In the genomic region with DNA sequence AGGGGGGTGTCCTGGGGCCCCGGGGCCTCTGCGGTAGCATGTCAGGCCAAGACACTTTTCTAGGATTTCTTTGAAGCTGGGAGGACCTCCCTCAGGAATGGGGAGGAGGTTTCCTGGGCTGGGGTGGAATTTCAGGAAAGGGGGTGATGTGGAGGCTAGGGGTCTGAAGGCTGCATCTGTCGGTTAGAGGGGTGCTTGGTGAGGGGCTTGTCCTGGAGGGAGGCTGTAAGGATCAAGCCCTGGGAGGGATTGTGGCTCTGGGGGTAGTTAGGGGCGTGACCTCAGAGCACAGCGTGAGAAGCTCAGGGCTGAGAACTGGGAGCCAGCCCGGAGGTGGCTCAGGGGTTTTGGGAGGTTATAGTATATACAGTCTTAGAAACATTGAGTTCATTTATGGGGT, we compare ENCODE assay signal across 8 cellular contexts. TPM values are rescaled to one million over a fixed set of nuclear protein-coding genes. Genes with fewer than 3 reads are reported as not detected.
DNase-seq lines count a peak whose midpoint lies in the region; ATAC-seq and TF ChIP-seq lines count a peak whose summit lies in the region.

No MANE protein-coding gene starts in this region.

- no peaks in the 10 kb centered on the region for H4K20me1 ChIP-seq in mammary epithelial cell (ENCODE audit: insufficient read depth, low read length)

- no peaks in the 10 kb centered on the region for H3K27me3 ChIP-seq in right cardiac atrium (ENCODE audit: control insufficient read depth, insufficient read depth)
- no peaks in the 10 kb centered on the region for H3K27me3 ChIP-seq in mammary epithelial cell (ENCODE audit: insufficient read depth, low read length)
- H3K27me3 ChIP-seq in lung (ENCODE audit: control insufficient read depth, insufficient read depth): no peaks in the 10 kb centered on the region
- H3K27me3 ChIP-seq in uterus: no peaks in the 10 kb centered on the region

- WGBS in right cardiac atrium: 16% methylated on average over 6 of the region's 6 CpGs
- 53% methylated on average over 3 of the region's 6 CpGs for WGBS in mammary epithelial cell (ENCODE audit: low coverage, missing lambda C conversion rate)
- WGBS in lung, 2 donors: 14 to 18% methylated on average over 6 of the region's 6 CpGs

- no peak overlapping the region for H3K9ac ChIP-seq in mammary epithelial cell (ENCODE audit: insufficient read depth, low read length)

- dilution Hi-C loops in mammary epithelial cell (cut with HindIII; ENCODE audit: low sequenced_read_pairs): no loop called here

- peak overlapping the region; percentile 73 for H3K4me3 ChIP-seq in right cardiac atrium (ENCODE audit: low read length)
- peak overlapping the region in 2 of 3 experiments; percentile 1 to 49 for H3K4me3 ChIP-seq in mammary epithelial cell (replicated peaks in 1 of 3; ENCODE audit: insufficient read depth in 1 of 3, low read depth in 2 of 3, low read length in 3 of 3)
- H3K4me3 ChIP-seq in lung: no peak overlapping the region
- peak overlapping the region; percentile 72 to 73 for H3K4me3 ChIP-seq in uterus

- peaks cover 16% of the 10 kb centered on the region for H3K79me2 ChIP-seq in mammary epithelial cell (ENCODE audit: insufficient read depth, low read length)

- H3K4me2 ChIP-seq in mammary epithelial cell (ENCODE audit: insufficient read depth, low read depth, low read length): peak overlapping the region; percentile 51

- no peaks in the 10 kb centered on the region for H3K9me3 ChIP-seq in right cardiac atrium (ENCODE audit: control insufficient read depth, low read length)
- H3K9me3 ChIP-seq in mammary epithelial cell (replicated peaks; ENCODE audit: insufficient read depth, low read length): no peaks in the 10 kb centered on the region
- no peaks in the 10 kb centered on the region for H3K9me3 ChIP-seq in lung (ENCODE audit: control insufficient read depth in 2 of 2, insufficient read depth in 1 of 2, low read length in 1 of 2)
- no peaks in the 10 kb centered on the region for H3K9me3 ChIP-seq in uterus

- TF ChIP-seq CTCF in mammary epithelial cell (conservative IDR thresholded peaks at IDR 0.05 in 1 of 2, IDR thresholded peaks at IDR 0.05 in 1 of 2; ENCODE audit: extremely low read depth in 1 of 2, insufficient read depth in 1 of 2, low read depth in 1 of 2, low read length in 2 of 2): no peak
- TF ChIP-seq CTCF in lung (IDR thresholded peaks at IDR 0.05; ENCODE audit: control extremely low read depth, extremely low read depth): no peak
- no peak for TF ChIP-seq CTCF in uterus (IDR thresholded peaks at IDR 0.05)

- H3K4me1 ChIP-seq in right cardiac atrium (ENCODE audit: control insufficient read depth, insufficient read depth, low read length) (peaks cover 6% of the 10 kb centered on the region), mammary epithelial cell (ENCODE audit: insufficient read depth, low read length) (peaks cover 22% of the 10 kb centered on the region), lung (ENCODE audit: control insufficient read depth in 2 of 2, insufficient read depth in 2 of 2, low read length in 2 of 2) (peaks cover 5 to 7% of the 10 kb centered on the region in 2 donors), uterus (peaks cover 3 to 8% of the 10 kb centered on the region in 2 donors)

- DNase-seq in right cardiac atrium: peak; percentile 54 to 69 (median 58)
- no peak for DNase-seq in left cardiac atrium
- no peak for DNase-seq in mammary epithelial cell
- DNase-seq in lung (ENCODE audit: low spot score): no peak
- DNase-seq in uterus: peak in 1 of 2 donors; percentile 43
- no peak for DNase-seq in C1 segment of cervical spinal cord (lab: John Stamatoyannopoulos, UW)

- intact Hi-C loops in right cardiac atrium (cut with DNase I) (loop anchor here in 3 of 4 donors (5.0 to 10.0 kb wide), 2 partner anchors 46 to 54 kb away; a partner anchor contains a TSS), left cardiac atrium (cut with DNase I) (loop anchor here in 1 of 2 donors (2.0 kb wide), 1 partner anchor 48 kb away; a partner anchor contains a TSS), mammary epithelial cell (cut with micrococcal nuclease) (no loop called here), uterus (cut with DNase I; ENCODE audit: low total_unique reads) (no loop called here)

- ATAC-seq in right cardiac atrium: no peak
- no peak for ATAC-seq in left cardiac atrium
- no peak for ATAC-seq in lung (ENCODE audit: insufficient read depth, low FRiP score)
- ATAC-seq in GM21576 (IDR thresholded peaks at IDR 0.05; ENCODE audit: unreplicated experiment): no peak
- no peak for ATAC-seq in HG02938 (IDR thresholded peaks at IDR 0.05; ENCODE audit: unreplicated experiment)

- BruUV-seq in mammary epithelial cell (replicated peaks; lab: Mats Ljungman, UMichigan): no TSS peak

- no peaks in the 10 kb centered on the region for H3K36me3 ChIP-seq in mammary epithelial cell (ENCODE audit: insufficient read depth, low read length)
- H3K36me3 ChIP-seq in lung (ENCODE audit: control insufficient read depth in 2 of 2, insufficient read depth in 2 of 2, low read length in 2 of 2): no peaks in the 10 kb centered on the region
- H3K36me3 ChIP-seq in uterus: no peaks in the 10 kb centered on the region

- CTCF ChIA-PET in mammary epithelial cell (lab: Charles Lee; ENCODE audit: low non-redundant PET): no interaction called here

- in situ Hi-C loops in mammary epithelial cell (cut with MboI; ENCODE audit: low sequenced_read_pairs in 2 of 2): no loop called here

- no peak for TF ChIP-seq POLR2A in uterus (IDR thresholded peaks at IDR 0.05)

- H3K27ac ChIP-seq in right cardiac atrium (ENCODE audit: low read length) (peak overlapping the region; percentile 91), mammary epithelial cell (ENCODE audit: insufficient read depth, low read depth, low read length) (no peak overlapping the region), lung (ENCODE audit: low read depth in 1 of 2, low read length in 1 of 2) (peak overlapping the region; percentile 83), uterus (peak overlapping the region; percentile 97 to 99)

- H2AFZ ChIP-seq in mammary epithelial cell (ENCODE audit: low read depth, low read length): no peak overlapping the region

RNA-seq across cellular contexts. Expression of a gene that starts 1.6 kb away (rescaled TPM):
- total RNA-seq in right cardiac atrium: 100 to 1,000 TPM in 1 of 4 donors, 10 to 100 TPM in 3; 76.7 to 106 (median 85.3) TPM
- 153 TPM for polyA plus RNA-seq in right cardiac atrium
- total RNA-seq in left cardiac atrium: 10 to 100 TPM; 85.6 to 95.0 TPM
- total RNA-seq in mammary epithelial cell: 10 to 100 TPM; 20.5 to 84.2 TPM
- 120 TPM for polyA plus RNA-seq in mammary epithelial cell
- 50.6 TPM for polyA minus RNA-seq in mammary epithelial cell
- 10 to 100 TPM; 26.3 to 71.6 TPM for total RNA-seq in lung
- 100 to 1,000 TPM; 140 to 180 TPM for polyA plus RNA-seq in lung
- total RNA-seq in uterus: 100 to 1,000 TPM in 1 of 4 donors, 10 to 100 TPM in 3; 17.1 to 106 (median 47.7) TPM

RNA-seq across cellular contexts. Expression of a gene that starts 3.6 kb away (rescaled TPM):
- total RNA-seq in right cardiac atrium (10 to 100 TPM; 41.8 to 52.7 (median 42.3) TPM), left cardiac atrium (10 to 100 TPM; 38.6 to 46.9 TPM), mammary epithelial cell (10 to 100 TPM; 24.2 to 91.5 TPM), lung (10 to 100 TPM; 22.5 to 80.2 TPM), uterus (10 to 100 TPM in 3 of 4 donors, 1 to 10 TPM in 1; 8.8 to 76.9 (median 11.4) TPM)
- polyA plus RNA-seq in right cardiac atrium (23.3 TPM), mammary epithelial cell (22.1 TPM), lung (10 to 100 TPM; 24.3 to 26.7 TPM)
- polyA minus RNA-seq in mammary epithelial cell: 13.4 TPM

RNA-seq across cellular contexts. Expression of a gene that starts 27.3 kb away (rescaled TPM):
- total RNA-seq in right cardiac atrium (10 to 100 TPM; 34.1 to 58.0 (median 40.7) TPM), left cardiac atrium (10 to 100 TPM; 46.3 to 48.1 TPM), mammary epithelial cell (10 to 100 TPM; 39.7 to 94.2 TPM), lung (10 to 100 TPM; 52.8 to 97.3 TPM), uterus (100 to 1,000 TPM in 1 of 4 donors, 10 to 100 TPM in 2, 1 to 10 TPM in 1; 8.2 to 106 (median 63.9) TPM)
- polyA plus RNA-seq in right cardiac atrium (39.6 TPM), mammary epithelial cell (67.8 TPM), lung (10 to 100 TPM; 70.7 to 92.2 TPM)
- 36.3 TPM for polyA minus RNA-seq in mammary epithelial cell

RNA-seq across cellular contexts. Expression of a gene that starts 27.4 kb away (rescaled TPM):
- total RNA-seq in right cardiac atrium (10 to 100 TPM in 3 of 4 donors, 1 to 10 TPM in 1; 8.6 to 14.0 (median 12.4) TPM), left cardiac atrium (10 to 100 TPM; 12.0 to 12.5 TPM), mammary epithelial cell (10 to 100 TPM in 1 of 2 donors, 1 to 10 TPM in 1; 4.3 to 43.1 TPM), lung (10 to 100 TPM in 1 of 2 donors, 1 to 10 TPM in 1; 3.5 to 26.1 TPM), uterus (10 to 100 TPM in 1 of 4 donors, 1 to 10 TPM in 3; 3.1 to 23.8 (median 3.5) TPM)
- polyA plus RNA-seq in right cardiac atrium (15.1 TPM), mammary epithelial cell (24.8 TPM), lung (10 to 100 TPM; 18.3 to 23.5 TPM)
- polyA minus RNA-seq in mammary epithelial cell: 10.5 TPM

RNA-seq across cellular contexts. Expression of a gene that starts 38.7 kb away (rescaled TPM):
- 100 to 1,000 TPM; 117 to 131 (median 125) TPM for total RNA-seq in right cardiac atrium
- polyA plus RNA-seq in right cardiac atrium: 154 TPM
- total RNA-seq in left cardiac atrium: 100 to 1,000 TPM; 137 to 159 TPM
- total RNA-seq in mammary epithelial cell: 100 to 1,000 TPM; 173 to 194 TPM
- polyA plus RNA-seq in mammary epithelial cell: 383 TPM
- polyA minus RNA-seq in mammary epithelial cell: 226 TPM
- total RNA-seq in lung: 100 to 1,000 TPM; 124 to 130 TPM
- polyA plus RNA-seq in lung: 100 to 1,000 TPM; 122 to 254 TPM
- 100 to 1,000 TPM in 3 of 4 donors, 10 to 100 TPM in 1; 78.5 to 274 (median 217) TPM for total RNA-seq in uterus

Comparison
In these comparisons a context has a peak if more than half of its experiments do, and no peak if none do; other contexts are left out.
1. DNase-seq: peak in right cardiac atrium (3 of 3); none in left cardiac atrium (single experiment), mammary epithelial cell (single experiment), lung (single experiment) and C1 segment of cervical spinal cord (0 of 14).
2. intact Hi-C loops: an anchor here in right cardiac atrium (5.0 to 10.0 kb wide); none called in mammary epithelial cell and uterus.